Comparison of ENCODE assay signal across 12 cellular contexts in genomic region chr12:11716794-11717532, GRCh38.
DNase-seq lines count a peak whose midpoint lies in the region; ATAC-seq and TF ChIP-seq lines count a peak whose summit lies in the region.
"Had no signal": no experiment of that assay in that cellular context is flagged by ENCODE, and none has a peak within 500 bp of the region (broad histone marks: within the 10 kb centered on the region; RNA-seq: fewer than 3 reads in every experiment).

No MANE protein-coding gene starts in this region.

- no peak for TF ChIP-seq CTCF in AG10803 (conservative IDR thresholded peaks at IDR 0.05; ENCODE audit: low read length)
- no peak for TF ChIP-seq CTCF in colonic mucosa (IDR thresholded peaks at IDR 0.05)
- TF ChIP-seq CTCF in mesothelial cell of epicardium (IDR thresholded peaks at IDR 0.05; ENCODE audit: unreplicated experiment), result no peak
- no peak for TF ChIP-seq CTCF in nephron progenitor cell (IDR thresholded peaks at IDR 0.05)

- H3K27me3 ChIP-seq in colonic mucosa, result no peaks in the 10 kb centered on the region
- H3K27me3 ChIP-seq: heart right ventricle had no signal

- H3K4me3 ChIP-seq in AG10803 (ENCODE audit: low read length) (no peak overlapping the region), colonic mucosa (no peak overlapping the region)
- H3K4me3 ChIP-seq: heart right ventricle had no signal

- H3K27ac Mint-ChIP-seq in mesothelial cell of epicardium, result peak overlapping the region; percentile 1
- H3K27ac Mint-ChIP-seq in nephron progenitor cell, result no peak overlapping the region

- in situ Hi-C loops in KBM-7 (cut with MboI; ENCODE audit: low pct_unique_long_range_greater_than_20kb, low sequenced_read_pairs), result no loop called here

- no peaks in the 10 kb centered on the region for H3K27me3 Mint-ChIP-seq in mesothelial cell of epicardium (ENCODE audit: low read depth)
- H3K27me3 Mint-ChIP-seq in nephron progenitor cell (ENCODE audit: low read depth, poor library complexity), result peaks cover 3% of the 10 kb centered on the region
- H3K27me3 Mint-ChIP-seq: CD4-positive, CD25-positive, alpha-beta regulatory T cell had no signal

- no peaks in the 10 kb centered on the region for H3K36me3 ChIP-seq in colonic mucosa

- H3K4me3 Mint-ChIP-seq in mesothelial cell of epicardium (no peak overlapping the region), nephron progenitor cell (no peak overlapping the region)
- H3K4me3 Mint-ChIP-seq: CD4-positive, CD25-positive, alpha-beta regulatory T cell had no signal

- peaks cover 28% of the 10 kb centered on the region for H3K4me1 Mint-ChIP-seq in mesothelial cell of epicardium
- peaks cover 42% of the 10 kb centered on the region for H3K4me1 Mint-ChIP-seq in nephron progenitor cell

- DNase-seq in AG10803 (ENCODE audit: low read depth) (peak; percentile 56), KBM-7 (peak; percentile 41), colonic mucosa (no peak), mesothelial cell of epicardium (ENCODE audit: low spot score in 2 of 2, unreplicated experiment in 2 of 2) (no peak), nephron progenitor cell (no peak)
- DNase-seq in activated CD4-positive, alpha-beta T cell treated with anti-CD3 and anti-CD28 coated beads, Interleukin-2, amount 50 U/mL, for 4 hours, result no peak
- DNase-seq: CD4-positive, CD25-positive, alpha-beta regulatory T cell; heart right ventricle; NCI-H2029 treated with DMSO at 0.1 percent for 48 hours; stimulated activated CD4-positive, alpha-beta T cell treated with anti-CD3 and anti-CD28 coated beads, Interleukin-15, amount 100 ng/mL, for 24 hours had no signal

- H3K36me3 Mint-ChIP-seq in mesothelial cell of epicardium (peaks cover 12% of the 10 kb centered on the region), nephron progenitor cell (ENCODE audit: low read depth) (peaks cover 44% of the 10 kb centered on the region)

- H3K4me1 ChIP-seq in colonic mucosa, result peaks cover 7% of the 10 kb centered on the region

- H3K9me3 ChIP-seq in colonic mucosa, result no peaks in the 10 kb centered on the region
- H3K9me3 ChIP-seq: heart right ventricle had no signal

- H3K27ac ChIP-seq in colonic mucosa, result peak overlapping the region; percentile 2

- H3K9me3 Mint-ChIP-seq in mesothelial cell of epicardium (peaks cover 5% of the 10 kb centered on the region), nephron progenitor cell (peaks cover 11% of the 10 kb centered on the region)

- ATAC-seq in HG03159 (IDR thresholded peaks at IDR 0.05; ENCODE audit: unreplicated experiment), result no peak
- no peak for ATAC-seq in HG03097 (IDR thresholded peaks at IDR 0.05; ENCODE audit: low FRiP score, unreplicated experiment)
- ATAC-seq: heart right ventricle had no signal

- H3K9ac ChIP-seq in colonic mucosa (ENCODE audit: low read depth in 2 of 2, low read length in 2 of 2), result peak overlapping the region in 1 of 2 donors; percentile 30

- intact Hi-C loops in colonic mucosa (cut with DNase I), result no loop called here

Comparison
In these comparisons a context has a peak if more than half of its experiments do, and no peak if none do; other contexts are left out.
1. DNase-seq: peak in AG10803 (single experiment) and KBM-7 (single experiment); none in colonic mucosa (single experiment), mesothelial cell of epicardium (0 of 2), activated CD4-positive, alpha-beta T cell treated with anti-CD3 and anti-CD28 coated beads, Interleukin-2, amount 50 U/mL, for 4 hours (0 of 2) and nephron progenitor cell (single experiment).